12 cellular contexts compared by ENCODE assay signal in genomic region chr13:30880756-30881155, GRCh38. TPM values are rescaled to one million over a fixed set of nuclear protein-coding genes. Genes with fewer than 3 reads are reported as not detected.
A peak's percentile ranks its signal among the peaks of the same experiment; 100 is the strongest.
DNase-seq lines count a peak whose midpoint lies in the region; ATAC-seq and TF ChIP-seq lines count a peak whose summit lies in the region.
"Had no signal": no experiment of that assay in that cellular context is flagged by ENCODE, and none has a peak within 500 bp of the region (broad histone marks: within the 10 kb centered on the region; RNA-seq: fewer than 3 reads in every experiment).

No MANE protein-coding gene starts in this region.

- H3K36me3 ChIP-seq in adipocyte (ENCODE audit: control insufficient read depth, insufficient read depth, low read length, severe bottlenecking) = no peaks in the 10 kb centered on the region

- peaks cover 41% of the 10 kb centered on the region for H3K4me1 ChIP-seq in adipocyte (ENCODE audit: control insufficient read depth, insufficient read depth, low read length)

- H3K9me3 Mint-ChIP-seq in osteocyte (ENCODE audit: unreplicated experiment) = peaks cover 5% of the 10 kb centered on the region
- H3K9me3 Mint-ChIP-seq in activated CD4-positive, alpha-beta memory T cell treated with anti-CD3 and anti-CD28 coated beads, Interleukin-2, amount 10 ng/mL, durations not matched to agents 7 days and 5 days = peaks cover 6% of the 10 kb centered on the region

- DNase-seq in AG09309 (ENCODE audit: low read depth) (peak; percentile 84), adipocyte (ENCODE audit: low read depth) (peak; percentile 89), fibroblast of villous mesenchyme (ENCODE audit: low read depth) (peak; percentile 96), osteocyte (ENCODE audit: extremely low spot score, unreplicated experiment) (peak; percentile 32), DMS53 treated with DMSO at 0.1 percent for 48 hours (lab: John Stamatoyannopoulos, UW; ENCODE audit: unreplicated experiment) (no peak)
- DNase-seq in activated CD4-positive, alpha-beta memory T cell treated with anti-CD3 and anti-CD28 coated beads, Interleukin-2, amount 10 ng/mL, durations not matched to agents 7 days and 5 days = no peak
- DNase-seq: activated T-cell treated with anti-CD3 and anti-CD28 coated beads, Interleukin-2, amount 50 U/mL, for 24 hours; H9; NCI-H2171; T-helper 2 cell had no signal

- CTCF ChIA-PET in activated CD4-positive, alpha-beta memory T cell treated with anti-CD3 and anti-CD28 coated beads, Interleukin-2, amount 10 ng/mL, durations not matched to agents 7 days and 5 days (lab: Charles Lee) = interaction anchor here (0.9 kb wide), 1 partner anchor 11 kb away, joined by 3 read pairs; no protein-coding TSS in a partner anchor

- no peaks in the 10 kb centered on the region for H3K36me3 Mint-ChIP-seq in osteocyte (ENCODE audit: unreplicated experiment)
- no peaks in the 10 kb centered on the region for H3K36me3 Mint-ChIP-seq in activated CD4-positive, alpha-beta memory T cell treated with anti-CD3 and anti-CD28 coated beads, Interleukin-2, amount 10 ng/mL, durations not matched to agents 7 days and 5 days (ENCODE audit: low read depth)

- no peaks in the 10 kb centered on the region for H3K27me3 ChIP-seq in adipocyte (replicated peaks; ENCODE audit: control insufficient read depth, insufficient read depth, low read length)

- H3K4me3 ChIP-seq in AG09309 (ENCODE audit: control insufficient read depth, low read depth, low read length) (no peak overlapping the region), adipocyte (ENCODE audit: low read length) (peak overlapping the region; percentile 58), fibroblast of villous mesenchyme (ENCODE audit: low read depth, low read length) (no peak overlapping the region)

- no peaks in the 10 kb centered on the region for H3K27me3 Mint-ChIP-seq in osteocyte (ENCODE audit: unreplicated experiment)
- peaks cover 41% of the 10 kb centered on the region for H3K27me3 Mint-ChIP-seq in activated CD4-positive, alpha-beta memory T cell treated with anti-CD3 and anti-CD28 coated beads, Interleukin-2, amount 10 ng/mL, durations not matched to agents 7 days and 5 days

- POLR2A ChIA-PET in activated CD4-positive, alpha-beta memory T cell treated with anti-CD3 and anti-CD28 coated beads, Interleukin-2, amount 10 ng/mL, durations not matched to agents 7 days and 5 days (lab: Charles Lee) = no interaction called here

- no peaks in the 10 kb centered on the region for H3K9me3 ChIP-seq in adipocyte (ENCODE audit: control insufficient read depth, low read length)

- H3K27ac Mint-ChIP-seq in osteocyte (ENCODE audit: unreplicated experiment) = peak overlapping the region; percentile 78
- no peak overlapping the region for H3K27ac Mint-ChIP-seq in activated CD4-positive, alpha-beta memory T cell treated with anti-CD3 and anti-CD28 coated beads, Interleukin-2, amount 10 ng/mL, durations not matched to agents 7 days and 5 days
- H3K27ac Mint-ChIP-seq: activated T-cell treated with anti-CD3 and anti-CD28 coated beads, Interleukin-2, amount 50 U/mL, for 24 hours; H9 had no signal

- peaks cover 49% of the 10 kb centered on the region for H3K4me1 Mint-ChIP-seq in osteocyte (ENCODE audit: unreplicated experiment)
- peaks cover 11% of the 10 kb centered on the region for H3K4me1 Mint-ChIP-seq in activated CD4-positive, alpha-beta memory T cell treated with anti-CD3 and anti-CD28 coated beads, Interleukin-2, amount 10 ng/mL, durations not matched to agents 7 days and 5 days

- TF ChIP-seq CTCF in AG09309 (IDR thresholded peaks at IDR 0.05; ENCODE audit: control insufficient read depth, insufficient read depth, low read depth, low read length, missing control alignments) (no peak), fibroblast of villous mesenchyme (IDR thresholded peaks at IDR 0.05; ENCODE audit: insufficient read depth, low read depth, low read length) (no peak), osteocyte (IDR thresholded peaks at IDR 0.05) (no peak)

- ATAC-seq in GM21526 (IDR thresholded peaks at IDR 0.05; ENCODE audit: low FRiP score, unreplicated experiment) = no peak
- ATAC-seq in HG03135 (IDR thresholded peaks at IDR 0.05; ENCODE audit: unreplicated experiment) = no peak

- peak overlapping the region; percentile 78 for H3K9ac ChIP-seq in adipocyte (ENCODE audit: low read length)

- H3K4me3 Mint-ChIP-seq in osteocyte (ENCODE audit: unreplicated experiment) = no peak overlapping the region
- no peak overlapping the region for H3K4me3 Mint-ChIP-seq in activated CD4-positive, alpha-beta memory T cell treated with anti-CD3 and anti-CD28 coated beads, Interleukin-2, amount 10 ng/mL, durations not matched to agents 7 days and 5 days
- H3K4me3 Mint-ChIP-seq: activated T-cell treated with anti-CD3 and anti-CD28 coated beads, Interleukin-2, amount 50 U/mL, for 24 hours; H9 had no signal

RNA-seq across cellular contexts. Expression of gene MEDAG, which starts 25.3 kb away (rescaled TPM):
- total RNA-seq in fibroblast of villous mesenchyme (12.1 and 20.0 TPM in 2 replicates), osteocyte (2.0 and 2.7 TPM in 2 replicates)
- under 1 TPM in 1 of 2 experiments, not detected in 1; 0.08 TPM for total RNA-seq in activated CD4-positive, alpha-beta memory T cell treated with anti-CD3 and anti-CD28 coated beads, Interleukin-2, amount 10 ng/mL, durations not matched to agents 7 days and 5 days

RNA-seq across cellular contexts. Expression of gene TEX26, which starts 51.7 kb away (rescaled TPM):
- total RNA-seq in fibroblast of villous mesenchyme = under 0.01 TPM in 1 of 2 replicates, not detected in the other
- not detected in 2 replicates for total RNA-seq in osteocyte
- not detected for total RNA-seq in activated CD4-positive, alpha-beta memory T cell treated with anti-CD3 and anti-CD28 coated beads, Interleukin-2, amount 10 ng/mL, durations not matched to agents 7 days and 5 days
- total RNA-seq: H9 had no signal

Comparison
In these comparisons a context has a peak if more than half of its experiments do, and no peak if none do; other contexts are left out.
1. DNase-seq: peak in AG09309 (single experiment), adipocyte (single experiment), fibroblast of villous mesenchyme (single experiment) and osteocyte (single experiment); none in activated CD4-positive, alpha-beta memory T cell treated with anti-CD3 and anti-CD28 coated beads, Interleukin-2, amount 10 ng/mL, durations not matched to agents 7 days and 5 days (single experiment) and DMS53 treated with DMSO at 0.1 percent for 48 hours (single experiment).